8 cellular contexts compared by ENCODE assay signal in genomic region chr1:151024540-151025146, GRCh38. TPM values are rescaled to one million over a fixed set of nuclear protein-coding genes. Genes with fewer than 3 reads are reported as not detected.
DNase-seq lines count a peak whose midpoint lies in the region; ATAC-seq and TF ChIP-seq lines count a peak whose summit lies in the region.

No MANE protein-coding gene starts in this region.

- no peak overlapping the region for H3K4me3 ChIP-seq in GM06990 (replicated peaks; ENCODE audit: low read depth, low read length)
- no peak overlapping the region for H3K4me3 ChIP-seq in right cardiac atrium (ENCODE audit: low read length)
- no peak overlapping the region for H3K4me3 ChIP-seq in retinal pigment epithelial cell (ENCODE audit: low read length)

- ATAC-seq in T-helper 17 cell, result peak; percentile 99
- ATAC-seq in right cardiac atrium, result peak; percentile 87 to 92
- no peak for ATAC-seq in HG02763 (IDR thresholded peaks at IDR 0.05; ENCODE audit: unreplicated experiment)
- ATAC-seq in HG02973 (IDR thresholded peaks at IDR 0.05; ENCODE audit: unreplicated experiment), result no peak

- H3K9me3 ChIP-seq in T-helper 17 cell (ENCODE audit: control insufficient read depth, low read length, poor library complexity, severe bottlenecking) (no peaks in the 10 kb centered on the region), right cardiac atrium (ENCODE audit: control insufficient read depth, low read length) (no peaks in the 10 kb centered on the region)

- 19% methylated on average over 6 of the region's 6 CpGs for WGBS in right cardiac atrium

- H3K4me3 Mint-ChIP-seq in T-helper 17 cell, result peak overlapping the region; percentile 52

- H3K27me3 ChIP-seq in GM06990 (replicated peaks; ENCODE audit: control insufficient read depth, insufficient read depth, low read length) (no peaks in the 10 kb centered on the region), right cardiac atrium (ENCODE audit: control insufficient read depth, insufficient read depth) (no peaks in the 10 kb centered on the region)

- no peaks in the 10 kb centered on the region for H3K4me1 ChIP-seq in right cardiac atrium (ENCODE audit: control insufficient read depth, insufficient read depth, low read length)

- DNase-seq in GM06990 (ENCODE audit: extremely low read depth, insufficient read length) (peak; percentile 31), NCI-H1092 (lab: John Stamatoyannopoulos, UW) (peak; percentile 52), T-helper 17 cell (peak; percentile 67 to 84 (median 70)), amniotic epithelial cell (ENCODE audit: low read depth) (peak; percentile 58), right cardiac atrium (peak; percentile 83 to 93 (median 88)), retinal pigment epithelial cell (ENCODE audit: low read depth) (no peak)

- H3K4me1 Mint-ChIP-seq in T-helper 17 cell, result peaks cover 10% of the 10 kb centered on the region

- H3K36me3 ChIP-seq in GM06990 (ENCODE audit: control insufficient read depth, insufficient read depth, low read length), result peaks cover 7% of the 10 kb centered on the region

- no peak overlapping the region for H3K27ac Mint-ChIP-seq in T-helper 17 cell

- intact Hi-C loops in right cardiac atrium (cut with DNase I), result loop anchor here in 1 of 4 donors (10.0 kb wide), 1 partner anchor 110 kb away; no protein-coding TSS in a partner anchor

- peak overlapping the region; percentile 0 for H3K27ac ChIP-seq in right cardiac atrium (ENCODE audit: low read length)

- H3K27me3 Mint-ChIP-seq in T-helper 17 cell, result no peaks in the 10 kb centered on the region

- H3K36me3 Mint-ChIP-seq in T-helper 17 cell (ENCODE audit: low read depth), result peaks cover 2% of the 10 kb centered on the region

- TF ChIP-seq CTCF in GM06990 (IDR thresholded peaks at IDR 0.05; ENCODE audit: insufficient read depth, low read length, poor library complexity, severe bottlenecking) (peak; percentile 82), retinal pigment epithelial cell (conservative IDR thresholded peaks at IDR 0.05; ENCODE audit: low read depth, low read length) (peak; percentile 83)

RNA-seq across cellular contexts. Expression of gene BNIPL, which starts 11.7 kb away (rescaled TPM):
- under 1 TPM; 0.42 to 0.57 TPM for total RNA-seq in T-helper 17 cell
- under 1 TPM; 0.23 to 0.71 (median 0.50) TPM for total RNA-seq in right cardiac atrium
- polyA plus RNA-seq in right cardiac atrium, result 0.41 TPM

RNA-seq across cellular contexts. Expression of gene PRUNE1, which starts 16.4 kb away (rescaled TPM):
- total RNA-seq in T-helper 17 cell (10 to 100 TPM; 15.8 to 30.0 TPM), right cardiac atrium (10 to 100 TPM; 45.8 to 66.0 (median 49.8) TPM)
- 39.3 TPM for polyA plus RNA-seq in right cardiac atrium

RNA-seq across cellular contexts. Expression of gene MINDY1, which starts 17.9 kb away (rescaled TPM):
- 10 to 100 TPM; 19.0 to 31.6 TPM for total RNA-seq in T-helper 17 cell
- total RNA-seq in right cardiac atrium, result 10 to 100 TPM; 46.7 to 86.4 (median 52.1) TPM
- polyA plus RNA-seq in right cardiac atrium, result 34.9 TPM

RNA-seq across cellular contexts. Expression of gene C1orf56, which starts 22.9 kb away (rescaled TPM):
- total RNA-seq in T-helper 17 cell (under 1 TPM; 0.47 to 0.52 TPM), right cardiac atrium (10 to 100 TPM in 1 of 4 donors, 1 to 10 TPM in 3; 5.8 to 12.4 (median 7.4) TPM)
- 9.5 TPM for polyA plus RNA-seq in right cardiac atrium

RNA-seq across cellular contexts. Expression of gene CDC42SE1, which starts 34.8 kb away (rescaled TPM):
- 100 to 1,000 TPM; 375 to 433 TPM for total RNA-seq in T-helper 17 cell
- 10 to 100 TPM; 34.7 to 53.6 (median 36.6) TPM for total RNA-seq in right cardiac atrium
- polyA plus RNA-seq in right cardiac atrium, result 27.9 TPM

Comparison
In these comparisons a context has a peak if more than half of its experiments do, and no peak if none do; other contexts are left out.
1. ATAC-seq: peak in T-helper 17 cell (single experiment) and right cardiac atrium (2 of 2); none in HG02763 (single experiment) and HG02973 (single experiment).